Comparison of ENCODE assay signal across 8 cellular contexts in the genomic region with DNA sequence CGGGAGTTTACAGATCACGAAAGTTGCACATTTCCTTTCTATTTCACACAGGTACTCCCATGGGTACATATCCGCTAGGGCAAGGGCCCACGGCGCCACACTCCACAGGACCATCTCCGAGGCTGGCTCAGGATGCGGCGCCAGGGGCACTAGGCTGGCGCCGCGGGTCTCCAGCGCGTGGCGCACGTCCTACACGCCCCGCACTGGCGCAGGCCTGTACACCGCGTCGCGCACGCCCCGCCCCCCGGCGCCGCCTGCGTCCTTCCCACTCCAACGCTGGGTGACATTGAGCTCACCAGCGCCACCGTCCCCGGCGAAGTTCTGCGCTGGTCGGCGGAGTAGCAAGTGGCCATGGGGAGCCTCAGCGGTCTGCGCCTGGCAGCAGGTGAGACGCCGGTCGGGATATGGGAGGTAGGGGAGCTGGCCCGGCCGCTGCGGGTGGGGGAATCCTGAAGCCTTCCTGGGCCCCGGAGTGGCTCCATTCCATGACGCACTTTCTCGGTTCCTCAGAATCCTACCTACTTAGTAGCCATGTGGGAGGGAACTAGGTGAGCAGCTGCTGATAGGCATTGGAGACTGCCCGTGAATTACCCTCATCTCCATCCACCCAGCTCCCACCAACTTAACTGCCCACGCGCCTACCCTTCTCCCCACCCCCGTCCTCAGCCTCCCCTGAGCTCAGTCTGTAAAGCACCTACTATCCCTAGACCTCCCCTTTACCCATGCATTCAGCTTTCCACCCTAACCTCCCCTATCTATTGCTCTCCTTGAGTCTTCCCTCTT. TPM values are rescaled to one million over a fixed set of nuclear protein-coding genes. Genes with fewer than 3 reads are reported as not detected.
DNase-seq lines count a peak whose midpoint lies in the region; ATAC-seq and TF ChIP-seq lines count a peak whose summit lies in the region.

TSS of gene FAM162A (plus strand) at position 268 of the 783 bp plus-strand sequence. CDS start at position 352, 84 bp downstream.

- H3K9me3 ChIP-seq in ovary (no peaks in the 10 kb centered on the region), thyroid gland (no peaks in the 10 kb centered on the region)

- H3K27ac ChIP-seq in ovary (peak within 1 kb of the TSS; percentile 83 to 86), thyroid gland (peak within 1 kb of the TSS; percentile 84 to 91 (median 86))

- TF ChIP-seq EP300 in ovary (IDR thresholded peaks at IDR 0.05), result no peak

- H3K4me3 ChIP-seq in ovary (peak within 1 kb of the TSS; percentile 75), thyroid gland (replicated peaks in 1 of 3) (peak within 1 kb of the TSS; percentile 57 to 69 (median 60))

- H3K27me3 ChIP-seq in ovary, result no peaks in the 10 kb centered on the region
- H3K27me3 ChIP-seq in thyroid gland, result no peaks in the 10 kb centered on the region

- peaks cover 14 to 45% of the 10 kb centered on the region in 2 donors for H3K36me3 Mint-ChIP-seq in activated naive CD4-positive, alpha-beta T cell treated with anti-CD3 and anti-CD28 coated beads, Interleukin-2, amount 50 U/mL, for 72 hours

- H3K27ac Mint-ChIP-seq in activated naive CD4-positive, alpha-beta T cell treated with anti-CD3 and anti-CD28 coated beads, Interleukin-2, amount 50 U/mL, for 72 hours, result peak within 1 kb of the TSS; percentile 92 to 98

- H3K9me3 Mint-ChIP-seq in activated naive CD4-positive, alpha-beta T cell treated with anti-CD3 and anti-CD28 coated beads, Interleukin-2, amount 50 U/mL, for 72 hours, result no peaks in the 10 kb centered on the region

- no peaks in the 10 kb centered on the region for H3K36me3 ChIP-seq in ovary
- no peaks in the 10 kb centered on the region for H3K36me3 ChIP-seq in thyroid gland

- peak in 2 of 3 donors; percentile 62 to 63 for TF ChIP-seq CTCF in ovary (IDR thresholded peaks at IDR 0.05)
- peak in 5 of 6 experiments; percentile 31 to 63 (median 52) for TF ChIP-seq CTCF in thyroid gland (IDR thresholded peaks at IDR 0.05)

- ATAC-seq in HG02610 (IDR thresholded peaks at IDR 0.05; ENCODE audit: unreplicated experiment) (peak; percentile 89), SK-N-SH treated with all-trans-retinoic acid at 6 μM for 48 hours (peak; percentile 97)
- ATAC-seq in activated naive CD4-positive, alpha-beta T cell treated with anti-CD3 and anti-CD28 coated beads, Interleukin-2, amount 50 U/mL, for 72 hours, result peak; percentile 95 to 96

- TF ChIP-seq POLR2A in GM10847 (IDR thresholded peaks at IDR 0.05; ENCODE audit: extremely low read depth, insufficient read length) (peak; percentile 93), ovary (IDR thresholded peaks at IDR 0.05) (peak; percentile 82), thyroid gland (IDR thresholded peaks at IDR 0.05) (peak; percentile 51 to 99)

- no peaks in the 10 kb centered on the region for H3K4me1 ChIP-seq in ovary (ENCODE audit: insufficient read depth)
- peaks cover 4 to 7% of the 10 kb centered on the region in 2 donors for H3K4me1 ChIP-seq in thyroid gland

- intact Hi-C loops in ovary (cut with DNase I) (loop anchor here in 2 of 4 donors (5.0 to 10.0 kb wide), 3 partner anchors 411 to 839 kb away; partner anchors contain the start of genes HSPBAP1 (in 1 of the 2), POLQ (in 1 of the 2) and SLC49A4 (in 1 of the 2)), thyroid gland (cut with DNase I) (loop anchor here (10.0 kb wide), 1 partner anchor 291 kb away; no protein-coding TSS in a partner anchor)

- WGBS in ovary, 3 donors, result 0 to 1% (median 0%) methylated on average over 49 to 51 of the region's 51 CpGs
- WGBS in thyroid gland, 2 donors, result 0 to 2% methylated on average over 15 of the region's 51 CpGs

- DNase-seq in NCI-H1092 (lab: John Stamatoyannopoulos, UW), result peak; percentile 93
- peak; percentile 92 to 96 for DNase-seq in activated naive CD4-positive, alpha-beta T cell treated with anti-CD3 and anti-CD28 coated beads, Interleukin-2, amount 50 U/mL, for 72 hours (ENCODE audit: low spot score in 2 of 2)
- DNase-seq in glomerular visceral epithelial cell (ENCODE audit: extremely low spot score), result peak; percentile 90
- DNase-seq in ovary, result peak; percentile 87 to 92 (median 90)
- peak; percentile 95 for DNase-seq in thyroid gland

TF ChIP-seq in SK-N-SH treated with all-trans-retinoic acid at 6 μM for 48 hours, 23 proteins besides CTCF, POLR2A, EP300 and RAD21:
- no peak for TF ChIP-seq ZC3H10 (CRISPR knock-in tag; IDR thresholded peaks at IDR 0.05)
- no peak for TF ChIP-seq ARNTL (CRISPR knock-in tag; IDR thresholded peaks at IDR 0.05; ENCODE audit: borderline replicate concordance, low read depth)
- TF ChIP-seq, protein P1, sequence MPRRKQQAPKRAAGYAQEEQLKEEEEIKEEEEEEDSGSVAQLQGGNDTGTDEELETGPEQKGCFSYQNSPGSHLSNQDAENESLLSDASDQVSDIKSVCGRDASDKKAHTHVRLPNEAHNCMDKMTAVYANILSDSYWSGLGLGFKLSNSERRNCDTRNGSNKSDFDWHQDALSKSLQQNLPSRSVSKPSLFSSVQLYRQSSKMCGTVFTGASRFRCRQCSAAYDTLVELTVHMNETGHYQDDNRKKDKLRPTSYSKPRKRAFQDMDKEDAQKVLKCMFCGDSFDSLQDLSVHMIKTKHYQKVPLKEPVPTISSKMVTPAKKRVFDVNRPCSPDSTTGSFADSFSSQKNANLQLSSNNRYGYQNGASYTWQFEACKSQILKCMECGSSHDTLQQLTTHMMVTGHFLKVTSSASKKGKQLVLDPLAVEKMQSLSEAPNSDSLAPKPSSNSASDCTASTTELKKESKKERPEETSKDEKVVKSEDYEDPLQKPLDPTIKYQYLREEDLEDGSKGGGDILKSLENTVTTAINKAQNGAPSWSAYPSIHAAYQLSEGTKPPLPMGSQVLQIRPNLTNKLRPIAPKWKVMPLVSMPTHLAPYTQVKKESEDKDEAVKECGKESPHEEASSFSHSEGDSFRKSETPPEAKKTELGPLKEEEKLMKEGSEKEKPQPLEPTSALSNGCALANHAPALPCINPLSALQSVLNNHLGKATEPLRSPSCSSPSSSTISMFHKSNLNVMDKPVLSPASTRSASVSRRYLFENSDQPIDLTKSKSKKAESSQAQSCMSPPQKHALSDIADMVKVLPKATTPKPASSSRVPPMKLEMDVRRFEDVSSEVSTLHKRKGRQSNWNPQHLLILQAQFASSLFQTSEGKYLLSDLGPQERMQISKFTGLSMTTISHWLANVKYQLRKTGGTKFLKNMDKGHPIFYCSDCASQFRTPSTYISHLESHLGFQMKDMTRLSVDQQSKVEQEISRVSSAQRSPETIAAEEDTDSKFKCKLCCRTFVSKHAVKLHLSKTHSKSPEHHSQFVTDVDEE (CRISPR knock-in tag; IDR thresholded peaks at IDR 0.05), result 0 out of 2 replicates have a peak, but pooled peaks have one; percentile 56
- no peak for TF ChIP-seq SNAI2 (CRISPR knock-in tag; IDR thresholded peaks at IDR 0.05)
- TF ChIP-seq ZFP3 (CRISPR knock-in tag; IDR thresholded peaks at IDR 0.05), result 0 out of 2 replicates have a peak, but pooled peaks have one; percentile 42
- TF ChIP-seq ESRRG (CRISPR knock-in tag; IDR thresholded peaks at IDR 0.05), result no peak

RNA-seq across cellular contexts. Expression of gene FAM162A, which starts in this region (rescaled TPM):
- total RNA-seq in activated naive CD4-positive, alpha-beta T cell treated with anti-CD3 and anti-CD28 coated beads, Interleukin-2, amount 50 U/mL, for 72 hours, result 100 to 1,000 TPM in 1 of 2 donors, 10 to 100 TPM in 1; 51.2 to 194 TPM
- total RNA-seq in ovary (10 to 100 TPM; 29.8 to 71.1 (median 58.7) TPM), thyroid gland (10 to 100 TPM; 32.0 to 41.0 (median 34.5) TPM)
- polyA plus RNA-seq in ovary, result 100 to 1,000 TPM in 1 of 2 donors, 10 to 100 TPM in 1; 91.3 to 117 TPM

Comparison
In these comparisons a context has a peak if more than half of its experiments do, and no peak if none do; other contexts are left out.
1. Peak in every context shown above with its lines: DNase-seq, ATAC-seq, H3K4me3 ChIP-seq and H3K27ac ChIP-seq.